Comparison of ENCODE assay signal across 9 cellular contexts in genomic region chr4:74397748-74398426, GRCh38. TPM values are rescaled to one million over a fixed set of nuclear protein-coding genes. Genes with fewer than 3 reads are reported as not detected.
DNase-seq lines count a peak whose midpoint lies in the region; ATAC-seq and TF ChIP-seq lines count a peak whose summit lies in the region.
"Had no signal": no experiment of that assay in that cellular context is flagged by ENCODE, and none has a peak within 500 bp of the region (broad histone marks: within the 10 kb centered on the region; RNA-seq: fewer than 3 reads in every experiment).

No MANE protein-coding gene starts in this region.

- H4K20me1 ChIP-seq in OCI-LY3 (ENCODE audit: insufficient read depth, low read length), result no peaks in the 10 kb centered on the region
- H4K20me1 ChIP-seq in fibroblast of lung (ENCODE audit: control insufficient read depth, extremely low read depth, insufficient read depth, low read length), result no peaks in the 10 kb centered on the region

- TF ChIP-seq CTCF in heart right ventricle (IDR thresholded peaks at IDR 0.05) (no peak), OCI-LY3 (IDR thresholded peaks at IDR 0.05; ENCODE audit: low read depth, low read length) (no peak), fibroblast of lung (conservative IDR thresholded peaks at IDR 0.05 in 1 of 2, IDR thresholded peaks at IDR 0.05 in 1 of 2; ENCODE audit: low read depth in 1 of 2, low read length in 2 of 2) (no peak), tibial artery (IDR thresholded peaks at IDR 0.05) (no peak)

- ATAC-seq in heart right ventricle (no peak), Right ventricle myocardium superior (ENCODE audit: poor library complexity) (no peak)

- H3K36me3 ChIP-seq in heart right ventricle, result no peaks in the 10 kb centered on the region
- H3K36me3 ChIP-seq in OCI-LY3 (replicated peaks; ENCODE audit: low read depth, low read length), result no peaks in the 10 kb centered on the region
- H3K36me3 ChIP-seq in fibroblast of lung (ENCODE audit: control insufficient read depth, insufficient read depth, low read length), result no peaks in the 10 kb centered on the region
- H3K36me3 ChIP-seq in tibial artery, result no peaks in the 10 kb centered on the region

- WGBS in heart right ventricle, 2 donors, result 66 to 92% methylated on average over 6 of the region's 6 CpGs

- peak overlapping the region; percentile 41 for H3K9ac ChIP-seq in OCI-LY3 (ENCODE audit: low read length)
- H3K9ac ChIP-seq in fibroblast of lung (ENCODE audit: insufficient read depth, low read length), result no peak overlapping the region

- H3K27me3 ChIP-seq in heart right ventricle, result no peaks in the 10 kb centered on the region
- H3K27me3 ChIP-seq in OCI-LY3 (ENCODE audit: low read depth, low read length), result no peaks in the 10 kb centered on the region
- H3K27me3 ChIP-seq in fibroblast of lung (ENCODE audit: control insufficient read depth, insufficient read depth, low read length), result no peaks in the 10 kb centered on the region
- no peaks in the 10 kb centered on the region for H3K27me3 ChIP-seq in tibial artery

- peaks cover 0 to 6% (median 0%) of the 10 kb centered on the region in 9 donors for H3K4me1 ChIP-seq in heart right ventricle
- peaks cover 11% of the 10 kb centered on the region for H3K4me1 ChIP-seq in OCI-LY3 (ENCODE audit: low read length)
- H3K4me1 ChIP-seq in fibroblast of lung (ENCODE audit: control insufficient read depth, extremely low read depth, insufficient read depth, low read length), result peaks cover 7% of the 10 kb centered on the region
- H3K4me1 ChIP-seq in tibial artery, result no peaks in the 10 kb centered on the region

- no peaks in the 10 kb centered on the region for H3K79me2 ChIP-seq in OCI-LY3 (ENCODE audit: low read length)
- no peaks in the 10 kb centered on the region for H3K79me2 ChIP-seq in fibroblast of lung (ENCODE audit: control insufficient read depth, insufficient read depth, low read length)

- no peak for DNase-seq in heart right ventricle
- DNase-seq in Right ventricle myocardium superior, result no peak
- no peak for DNase-seq in fibroblast of lung (ENCODE audit: low read depth in 2 of 2)
- DNase-seq in tibial artery, result no peak
- DNase-seq in NK-92 (lab: John Stamatoyannopoulos, UW; ENCODE audit: unreplicated experiment), result no peak
- DNase-seq in HUDEP-2 (lab: John Stamatoyannopoulos, UW; ENCODE audit: unreplicated experiment in 76 of 76), result no peak
- no peak for DNase-seq in T-helper 9 cell
- DNase-seq: NCI-H2171 treated with DMSO at 0.1 percent for 48 hours had no signal

- H3K4me3 ChIP-seq in heart right ventricle (peak overlapping the region in 7 of 10 donors; percentile 6 to 50 (median 24)), OCI-LY3 (ENCODE audit: low read length) (peak overlapping the region; percentile 82), fibroblast of lung (replicated peaks in 1 of 4; ENCODE audit: control extremely low read depth in 1 of 4, insufficient read depth in 1 of 4, low read depth in 3 of 4, low read length in 4 of 4) (peak overlapping the region in 3 of 4 experiments; percentile 2 to 22 (median 9)), tibial artery (peak overlapping the region; percentile 18 to 19)

- intact Hi-C loops in heart right ventricle (cut with DNase I), result no loop called here
- intact Hi-C loops in Right ventricle myocardium superior (cut with DNase I), result no loop called here
- intact Hi-C loops in tibial artery (cut with DNase I; ENCODE audit: low total_unique reads), result no loop called here

- H3K9me3 ChIP-seq in heart right ventricle (no peaks in the 10 kb centered on the region), OCI-LY3 (ENCODE audit: insufficient read depth, low read length) (no peaks in the 10 kb centered on the region), fibroblast of lung (ENCODE audit: control insufficient read depth, insufficient read depth, low read depth, low read length) (no peaks in the 10 kb centered on the region), tibial artery (no peaks in the 10 kb centered on the region)

- peak overlapping the region in 1 of 10 donors; percentile 72 for H3K27ac ChIP-seq in heart right ventricle
- no peak overlapping the region for H3K27ac ChIP-seq in OCI-LY3 (ENCODE audit: low read length)
- H3K27ac ChIP-seq in fibroblast of lung (ENCODE audit: insufficient read depth, low read length), result no peak overlapping the region
- H3K27ac ChIP-seq in tibial artery, result no peak overlapping the region

- H2AFZ ChIP-seq in OCI-LY3 (ENCODE audit: low read depth, low read length) (peak overlapping the region; percentile 82), fibroblast of lung (ENCODE audit: low read length) (peak overlapping the region; percentile 87)

- H3K4me2 ChIP-seq in OCI-LY3 (ENCODE audit: low read length) (peak overlapping the region; percentile 83), fibroblast of lung (ENCODE audit: extremely low read depth, insufficient read depth, low read length) (peak overlapping the region; percentile 21)

RNA-seq across cellular contexts. Expression of gene EREG, which starts 32.9 kb away (rescaled TPM):
- 1 to 10 TPM in 1 of 10 donors, under 1 TPM in 7, not detected in 2; 0.06 to 4.0 (median 0.21) TPM for total RNA-seq in heart right ventricle
- under 1 TPM; 0.07 to 0.20 TPM for polyA plus RNA-seq in heart right ventricle
- not detected for total RNA-seq in Right ventricle myocardium superior
- total RNA-seq in fibroblast of lung, result 2.8 and 9.9 TPM in 2 replicates
- 0.41 and 2.0 TPM in 2 replicates for polyA plus RNA-seq in fibroblast of lung
- 0.22 and 1.7 TPM in 2 replicates for polyA plus RNA-seq in fibroblast of lung (2012)
- polyA minus RNA-seq in fibroblast of lung (ENCODE audit: low replicate concordance), result 0.27 and 0.70 TPM in 2 replicates

RNA-seq across cellular contexts. Expression of gene AREG, which starts 47.0 kb away (rescaled TPM):
- 10 to 100 TPM in 3 of 10 donors, 1 to 10 TPM in 4, under 1 TPM in 1, not detected in 2; 0.77 to 17.7 (median 4.3) TPM for total RNA-seq in heart right ventricle
- polyA plus RNA-seq in heart right ventricle, result 10 to 100 TPM in 1 of 2 donors, 1 to 10 TPM in 1; 1.5 to 22.9 TPM
- 0.75 TPM for total RNA-seq in Right ventricle myocardium superior
- total RNA-seq in fibroblast of lung, result 1.5 and 2.0 TPM in 2 replicates
- 0.50 and 3.9 TPM in 2 replicates for polyA plus RNA-seq in fibroblast of lung
- 0.28 and 3.5 TPM in 2 replicates for polyA plus RNA-seq in fibroblast of lung (2012)
- 0.37 TPM in 1 of 2 replicates, not detected in the other for polyA minus RNA-seq in fibroblast of lung (ENCODE audit: low replicate concordance)

Comparison
In these comparisons a context has a peak if more than half of its experiments do, and no peak if none do; other contexts are left out.
1. H3K4me3 ChIP-seq: peak in every context shown above with its lines; median percentile 82 in OCI-LY3; 24 in heart right ventricle; 18 in tibial artery; 9 in fibroblast of lung.